ENCODE assay signal across 17 cellular contexts in genomic region chr2:1169291-1169949, GRCh38.
DNase-seq lines count a peak whose midpoint lies in the region; ATAC-seq, FAIRE-seq and TF ChIP-seq lines count a peak whose summit lies in the region.
"Had no signal": no experiment of that assay in that cellular context is flagged by ENCODE, and none has a peak within 500 bp of the region (broad histone marks: within the 10 kb centered on the region; RNA-seq: fewer than 3 reads in every experiment).

No MANE protein-coding gene starts in this region.

- H3K27ac ChIP-seq in HepG2 (ENCODE audit: extremely low read length, insufficient read depth, low read length): no peak overlapping the region
- H3K27ac ChIP-seq in right lobe of liver: no peak overlapping the region
- peak overlapping the region in 3 of 4 donors; percentile 21 to 45 (median 38) for H3K27ac ChIP-seq in esophagus squamous epithelium
- peak overlapping the region; percentile 19 for H3K27ac ChIP-seq in skeletal muscle tissue (ENCODE audit: low read depth, low read length)

- ATAC-seq in HepG2: peak; percentile 34; the same call in 2 of the 3 replicates
- ATAC-seq in right lobe of liver: no peak
- no peak for ATAC-seq in HG03025 (IDR thresholded peaks at IDR 0.05; ENCODE audit: low FRiP score, unreplicated experiment)
- ATAC-seq in activated naive CD4-positive, alpha-beta T cell treated with anti-CD3 and anti-CD28 coated beads, Interleukin-2, amount 50 U/mL, for 72 hours: no peak
- ATAC-seq: GM12878 had no signal

- H3K9ac ChIP-seq in HepG2 (ENCODE audit: insufficient read depth, low read depth, low read length) (no peak overlapping the region), skeletal muscle tissue (ENCODE audit: low read depth in 1 of 3, low read length in 3 of 3) (no peak overlapping the region)

- no peaks in the 10 kb centered on the region for H3K36me3 ChIP-seq in HepG2 (replicated peaks in 1 of 2; ENCODE audit: control insufficient read depth in 1 of 2, insufficient read depth in 2 of 2, low read length in 2 of 2)
- no peaks in the 10 kb centered on the region for H3K36me3 ChIP-seq in right lobe of liver
- no peaks in the 10 kb centered on the region for H3K36me3 ChIP-seq in esophagus squamous epithelium
- H3K36me3 ChIP-seq in skeletal muscle tissue (ENCODE audit: control insufficient read depth in 3 of 3, insufficient read depth in 3 of 3, low read length in 3 of 3): no peaks in the 10 kb centered on the region

- TF ChIP-seq CTCF in HepG2 (CRISPR knock-in tag; IDR thresholded peaks at IDR 0.05): no peak
- TF ChIP-seq CTCF in right lobe of liver (IDR thresholded peaks at IDR 0.05): no peak
- TF ChIP-seq CTCF in esophagus squamous epithelium (IDR thresholded peaks at IDR 0.05): no peak

- FAIRE-seq in HepG2 (lab: Jason Lieb, UNC): no peak
- FAIRE-seq: GM12878, GM18507, H54, RCC 7860 had no signal

- peaks cover 8 to 13% of the 10 kb centered on the region in 2 donors for H3K9me3 Mint-ChIP-seq in activated naive CD4-positive, alpha-beta T cell treated with anti-CD3 and anti-CD28 coated beads, Interleukin-2, amount 50 U/mL, for 72 hours

- peaks cover 5% of the 10 kb centered on the region; the same call in 1 of the 2 replicates for H3K9me3 ChIP-seq in HepG2 (ENCODE audit: low read length)
- no peaks in the 10 kb centered on the region for H3K9me3 ChIP-seq in right lobe of liver
- no peaks in the 10 kb centered on the region for H3K9me3 ChIP-seq in esophagus squamous epithelium
- H3K9me3 ChIP-seq in skeletal muscle tissue (ENCODE audit: control insufficient read depth in 3 of 3, low read length in 3 of 3): no peaks in the 10 kb centered on the region

- H3K27me3 ChIP-seq in HepG2 (ENCODE audit: control insufficient read depth in 1 of 2, insufficient read depth in 2 of 2, low read length in 2 of 2) (peaks cover 0 to 18% of the 10 kb centered on the region in 2 experiments; a peak in 3 of 5 replicates), right lobe of liver (no peaks in the 10 kb centered on the region), esophagus squamous epithelium (no peaks in the 10 kb centered on the region), skeletal muscle tissue (ENCODE audit: control insufficient read depth in 3 of 3, insufficient read depth in 3 of 3, low read length in 3 of 3) (peaks cover 0 to 7% (median 5%) of the 10 kb centered on the region in 3 donors)

- BruUV-seq in HepG2 (replicated peaks; lab: Mats Ljungman, UMichigan): no TSS peak

- intact Hi-C loops in HepG2 (cut with micrococcal nuclease; ENCODE audit: unreplicated experiment) (no loop called here), right lobe of liver (cut with DNase I) (no loop called here), esophagus squamous epithelium (cut with DNase I) (no loop called here)

- POLR2A ChIA-PET in HepG2 (lab: Yijun Ruan, JAX): no interaction called here

- TF ChIP-seq RAD21 in HepG2 (CRISPR knock-in tag; IDR thresholded peaks at IDR 0.05): no peak

- no peak overlapping the region for H3K4me3 ChIP-seq in HepG2 (replicated peaks in 1 of 3; ENCODE audit: insufficient read depth in 1 of 3, low read depth in 2 of 3, low read length in 3 of 3)
- no peak overlapping the region for H3K4me3 ChIP-seq in right lobe of liver
- H3K4me3 ChIP-seq in esophagus squamous epithelium: no peak overlapping the region
- H3K4me3 ChIP-seq in skeletal muscle tissue (ENCODE audit: low read length in 3 of 3): no peak overlapping the region
- H3K4me3 ChIP-seq: GM12878 had no signal

- no peak overlapping the region for H3K27ac Mint-ChIP-seq in activated naive CD4-positive, alpha-beta T cell treated with anti-CD3 and anti-CD28 coated beads, Interleukin-2, amount 50 U/mL, for 72 hours

- in situ Hi-C loops in HepG2 (cut with HindIII; ENCODE audit: extremely low pct_ligation_motif_present, low pct_unique_long_range_greater_than_20kb): no loop called here

- CTCF ChIA-PET in HepG2 (lab: Yijun Ruan, JAX; ENCODE audit: low intra/inter-chr PET ratio, low total read pairs): no interaction called here

- no peaks in the 10 kb centered on the region for H4K20me1 ChIP-seq in HepG2 (ENCODE audit: insufficient read depth, low read length)

- H3K4me2 ChIP-seq in HepG2 (ENCODE audit: low read depth, low read length): no peak overlapping the region

- TF ChIP-seq POLR2A in HepG2 (IDR thresholded peaks at IDR 0.05; ENCODE audit: insufficient read depth in 1 of 2, low read depth in 2 of 2, low read length in 2 of 2) (no peak), right lobe of liver (IDR thresholded peaks at IDR 0.05) (no peak), esophagus squamous epithelium (IDR thresholded peaks at IDR 0.05) (no peak)

- DNase-seq in HepG2 (ENCODE audit: low spot score) (no peak), right lobe of liver (no peak), esophagus squamous epithelium (lab: John Stamatoyannopoulos, UW) (no peak), NCI-H1694 (lab: John Stamatoyannopoulos, UW) (no peak), AG08395 (ENCODE audit: low spot score) (no peak)
- DNase-seq in activated naive CD4-positive, alpha-beta T cell treated with anti-CD3 and anti-CD28 coated beads, Interleukin-2, amount 50 U/mL, for 72 hours (ENCODE audit: low spot score in 2 of 2): no peak
- DNase-seq: 8988T, NCI-H146, NCI-H446, NCI-H774, SIG-M5 had no signal

- no peak overlapping the region for H2AFZ ChIP-seq in HepG2 (ENCODE audit: low read length)

- 5% methylated on average over 7 of the region's 13 CpGs for WGBS in HepG2 (ENCODE audit: low lambda C conversion rate)
- WGBS in right lobe of liver (ENCODE audit: insufficient coverage, low coverage, low lambda C conversion rate, missing lambda C conversion rate): no CpG with 5 or more reads among the region's 13 CpGs
- WGBS in esophagus squamous epithelium, 2 donors: 55 to 71% methylated on average over 8 to 10 of the region's 13 CpGs

- H3K4me1 ChIP-seq in HepG2 (ENCODE audit: insufficient read depth, low read length) (no peaks in the 10 kb centered on the region), right lobe of liver (no peaks in the 10 kb centered on the region), esophagus squamous epithelium (no peaks in the 10 kb centered on the region), skeletal muscle tissue (ENCODE audit: control insufficient read depth in 3 of 3, insufficient read depth in 3 of 3, low read length in 3 of 3) (peaks cover 2 to 8% (median 4%) of the 10 kb centered on the region in 3 donors)

- no peaks in the 10 kb centered on the region for H3K79me2 ChIP-seq in HepG2 (ENCODE audit: insufficient read depth, low read length)

- peaks cover 8 to 29% of the 10 kb centered on the region in 2 donors for H3K36me3 Mint-ChIP-seq in activated naive CD4-positive, alpha-beta T cell treated with anti-CD3 and anti-CD28 coated beads, Interleukin-2, amount 50 U/mL, for 72 hours

- TF ChIP-seq EP300 in HepG2 (IDR thresholded peaks at IDR 0.05; ENCODE audit: low read depth in 2 of 2, low read length in 2 of 2) (no peak), HepG2 (CRISPR knock-in tag; IDR thresholded peaks at IDR 0.05; ENCODE audit: borderline replicate concordance) (no peak)

TF ChIP-seq in HepG2, 621 proteins besides CTCF, POLR2A, EP300 and RAD21:
- TF ChIP-seq SP4 (CRISPR knock-in tag; IDR thresholded peaks at IDR 0.05): no peak
- TF ChIP-seq DR1 (CRISPR knock-in tag; IDR thresholded peaks at IDR 0.05): no peak
- no peak for TF ChIP-seq ZNF180 (CRISPR knock-in tag; IDR thresholded peaks at IDR 0.05; ENCODE audit: borderline replicate concordance, low read depth)
- no peak for TF ChIP-seq ATAD3A (CRISPR knock-in tag; IDR thresholded peaks at IDR 0.05)
- TF ChIP-seq ZNF792 (CRISPR knock-in tag; IDR thresholded peaks at IDR 0.05): no peak
- no peak for TF ChIP-seq CREB1 (IDR thresholded peaks at IDR 0.05)
- TF ChIP-seq CREB1 (CRISPR knock-in tag; IDR thresholded peaks at IDR 0.05): no peak
- TF ChIP-seq TBL1XR1 (IDR thresholded peaks at IDR 0.05; ENCODE audit: borderline replicate concordance, low read length, partially characterized antibody): no peak
- TF ChIP-seq SIN3A (IDR thresholded peaks at IDR 0.05; ENCODE audit: borderline replicate concordance, low read depth, low read length): no peak

Comparison
In these comparisons a context has a peak if more than half of its experiments do, and no peak if none do; other contexts are left out.
1. H3K27ac ChIP-seq: peak in esophagus squamous epithelium (3 of 4) and skeletal muscle tissue (single experiment); none in HepG2 (single experiment) and right lobe of liver (0 of 3).